Comparison of ENCODE assay signal across 23 cellular contexts in genomic region chr20:62678553-62678952, GRCh38. TPM values are rescaled to one million over a fixed set of nuclear protein-coding genes. Genes with fewer than 3 reads are reported as not detected.
A peak's percentile ranks its signal among the peaks of the same experiment; 100 is the strongest.
DNase-seq lines count a peak whose midpoint lies in the region; ATAC-seq and TF ChIP-seq lines count a peak whose summit lies in the region.
"Had no signal": no experiment of that assay in that cellular context is flagged by ENCODE, and none has a peak within 500 bp of the region (broad histone marks: within the 10 kb centered on the region; RNA-seq: fewer than 3 reads in every experiment).

No MANE protein-coding gene starts in this region.

- no TSS peak for BruUV-seq in PC-3 (replicated peaks; lab: Mats Ljungman, UMichigan)

- H3K27me3 ChIP-seq in PC-3 (ENCODE audit: low read length) (no peaks in the 10 kb centered on the region), smooth muscle cell (ENCODE audit: low read depth) (no peaks in the 10 kb centered on the region)
- H3K27me3 ChIP-seq: neural progenitor cell had no signal

- H3K79me2 ChIP-seq in PC-3 (ENCODE audit: low read length) (no peaks in the 10 kb centered on the region), smooth muscle cell (ENCODE audit: low read depth) (no peaks in the 10 kb centered on the region)

- H3F3A ChIP-seq in PC-3 (ENCODE audit: low read length, unreplicated experiment) (no peaks in the 10 kb centered on the region), smooth muscle cell (ENCODE audit: low read depth) (no peaks in the 10 kb centered on the region)

- H3K4me1 ChIP-seq in PC-3 (ENCODE audit: insufficient read depth, low read length) (peaks cover 8% of the 10 kb centered on the region; the same call in 1 of the 2 replicates), smooth muscle cell (ENCODE audit: low read depth) (no peaks in the 10 kb centered on the region)
- H3K4me1 ChIP-seq: neural progenitor cell had no signal

- H3K9me3 Mint-ChIP-seq in activated naive CD8-positive, alpha-beta T cell treated with anti-CD3 and anti-CD28 coated beads, Interleukin-2, amount 10 ng/mL, durations not matched to agents 7 days and 5 days: peaks cover 2% of the 10 kb centered on the region
- H3K9me3 Mint-ChIP-seq in activated naive CD8-positive, alpha-beta T cell treated with anti-CD3 and anti-CD28 coated beads for 36 hours: peaks cover 1% of the 10 kb centered on the region
- H3K9me3 Mint-ChIP-seq in activated T-cell treated with anti-CD3 and anti-CD28 coated beads, Interleukin-2, amount 50 U/mL, for 24 hours: no peaks in the 10 kb centered on the region
- H3K9me3 Mint-ChIP-seq: activated CD4-positive, alpha-beta memory T cell treated with anti-CD3 and anti-CD28 coated beads for 36 hours; activated T-cell treated with anti-CD3 and anti-CD28 coated beads, Interleukin-2, amount 50 U/mL, for 72 hours had no signal

- H3K9me3 ChIP-seq in PC-3 (ENCODE audit: low read length) (no peaks in the 10 kb centered on the region), smooth muscle cell (replicated peaks; ENCODE audit: low read depth) (no peaks in the 10 kb centered on the region)

- H3K9me2 ChIP-seq in PC-3 (replicated peaks; ENCODE audit: low read length): no peaks in the 10 kb centered on the region

- H3K9ac ChIP-seq in PC-3 (ENCODE audit: low read length) (no peak overlapping the region), smooth muscle cell (ENCODE audit: low read depth) (no peak overlapping the region)
- H3K9ac ChIP-seq: neural progenitor cell had no signal

- POLR2A ChIA-PET in activated naive CD8-positive, alpha-beta T cell treated with anti-CD3 and anti-CD28 coated beads, Interleukin-2, amount 10 ng/mL, durations not matched to agents 7 days and 5 days (lab: Charles Lee): no interaction called here
- POLR2A ChIA-PET in PC-3 (lab: Charles Lee; ENCODE audit: unreplicated experiment): no interaction called here

- H3K4me2 ChIP-seq in PC-3 (ENCODE audit: low read length) (no peak overlapping the region), smooth muscle cell (no peak overlapping the region)
- H3K4me2 ChIP-seq: neural progenitor cell had no signal

- H3K36me3 ChIP-seq in PC-3 (ENCODE audit: low read depth, low read length) (no peaks in the 10 kb centered on the region), smooth muscle cell (ENCODE audit: low read depth) (no peaks in the 10 kb centered on the region)
- H3K36me3 ChIP-seq: neural progenitor cell had no signal

- intact Hi-C loops in PC-3 (cut with micrococcal nuclease): no loop called here

- no peak for DNase-seq in activated naive CD8-positive, alpha-beta T cell treated with anti-CD3 and anti-CD28 coated beads, Interleukin-2, amount 10 ng/mL, durations not matched to agents 7 days and 5 days
- DNase-seq in activated naive CD8-positive, alpha-beta T cell treated with anti-CD3 and anti-CD28 coated beads for 36 hours: no peak
- DNase-seq in MV-4-11 (lab: John Stamatoyannopoulos, UW): peak; percentile 99
- peak; percentile 97 for DNase-seq in SKM-1 (lab: John Stamatoyannopoulos, UW; ENCODE audit: unreplicated experiment)
- no peak for DNase-seq in PC-3
- no peak for DNase-seq in smooth muscle cell (lab: John Stamatoyannopoulos, UW; ENCODE audit: unreplicated experiment)
- no peak for DNase-seq in activated T-cell treated with anti-CD3 and anti-CD28 coated beads, Interleukin-2, amount 50 U/mL, for 24 hours
- DNase-seq: activated CD4-positive, alpha-beta memory T cell treated with anti-CD3 and anti-CD28 coated beads for 36 hours; activated T-cell treated with anti-CD3 and anti-CD28 coated beads, Interleukin-2, amount 50 U/mL, for 72 hours; CD4-positive, alpha-beta memory T cell; DMS53; GOT3; immature natural killer cell; NCI-H1694 treated with DMSO at 0.1 percent for 48 hours; NCI-H345; small intestine; stimulated activated CD4-positive, alpha-beta T cell treated with anti-CD3 and anti-CD28 coated beads, Interleukin-4, amount 100 ng/mL, for 1 hour; T-helper 17 cell had no signal

- no peak overlapping the region for H3K27ac ChIP-seq in PC-3 (ENCODE audit: low read length)
- no peak overlapping the region for H3K27ac ChIP-seq in smooth muscle cell (ENCODE audit: low read depth)
- H3K27ac ChIP-seq: neural progenitor cell had no signal

- H3K27ac Mint-ChIP-seq in activated naive CD8-positive, alpha-beta T cell treated with anti-CD3 and anti-CD28 coated beads, Interleukin-2, amount 10 ng/mL, durations not matched to agents 7 days and 5 days: no peak overlapping the region
- H3K27ac Mint-ChIP-seq in activated naive CD8-positive, alpha-beta T cell treated with anti-CD3 and anti-CD28 coated beads for 36 hours: no peak overlapping the region
- H3K27ac Mint-ChIP-seq in activated T-cell treated with anti-CD3 and anti-CD28 coated beads, Interleukin-2, amount 50 U/mL, for 24 hours: no peak overlapping the region
- H3K27ac Mint-ChIP-seq: activated CD4-positive, alpha-beta memory T cell treated with anti-CD3 and anti-CD28 coated beads for 36 hours; activated naive CD4-positive, alpha-beta T cell treated with anti-CD3 and anti-CD28 coated beads, Interleukin-2, amount 50 U/mL, for 72 hours; activated T-cell treated with anti-CD3 and anti-CD28 coated beads, Interleukin-2, amount 50 U/mL, for 72 hours; neural progenitor cell; T-helper 17 cell had no signal

- H3K27me3 Mint-ChIP-seq in activated naive CD8-positive, alpha-beta T cell treated with anti-CD3 and anti-CD28 coated beads, Interleukin-2, amount 10 ng/mL, durations not matched to agents 7 days and 5 days: peaks cover 2% of the 10 kb centered on the region
- peaks cover 6% of the 10 kb centered on the region for H3K27me3 Mint-ChIP-seq in activated naive CD8-positive, alpha-beta T cell treated with anti-CD3 and anti-CD28 coated beads for 36 hours
- no peaks in the 10 kb centered on the region for H3K27me3 Mint-ChIP-seq in activated T-cell treated with anti-CD3 and anti-CD28 coated beads, Interleukin-2, amount 50 U/mL, for 24 hours
- H3K27me3 Mint-ChIP-seq: activated CD4-positive, alpha-beta memory T cell treated with anti-CD3 and anti-CD28 coated beads for 36 hours; CD4-positive, alpha-beta memory T cell had no signal

- H2AFZ ChIP-seq in PC-3 (ENCODE audit: low read length): no peak overlapping the region
- H2AFZ ChIP-seq in smooth muscle cell (ENCODE audit: low read depth): no peak overlapping the region
- H2AFZ ChIP-seq: neural progenitor cell had no signal

- H3K4me1 Mint-ChIP-seq in activated naive CD8-positive, alpha-beta T cell treated with anti-CD3 and anti-CD28 coated beads, Interleukin-2, amount 10 ng/mL, durations not matched to agents 7 days and 5 days: peaks cover 24% of the 10 kb centered on the region
- peaks cover 3% of the 10 kb centered on the region for H3K4me1 Mint-ChIP-seq in activated naive CD8-positive, alpha-beta T cell treated with anti-CD3 and anti-CD28 coated beads for 36 hours
- H3K4me1 Mint-ChIP-seq in activated T-cell treated with anti-CD3 and anti-CD28 coated beads, Interleukin-2, amount 50 U/mL, for 24 hours (ENCODE audit: low read depth): peaks cover 3% of the 10 kb centered on the region

- WGBS in smooth muscle cell (ENCODE audit: low lambda C conversion rate): 86% methylated on average over 9 of the region's 9 CpGs

- no peak for TF ChIP-seq CTCF in PC-3 (conservative IDR thresholded peaks at IDR 0.05; ENCODE audit: low read depth, low read length)
- TF ChIP-seq CTCF in smooth muscle cell (IDR thresholded peaks at IDR 0.05; ENCODE audit: borderline replicate concordance, insufficient read depth, poor library complexity, severe bottlenecking): no peak

- ATAC-seq in activated naive CD8-positive, alpha-beta T cell treated with anti-CD3 and anti-CD28 coated beads, Interleukin-2, amount 10 ng/mL, durations not matched to agents 7 days and 5 days (ENCODE audit: low read depth): peak; percentile 56
- ATAC-seq in PC-3: no peak
- ATAC-seq in HG03135 (IDR thresholded peaks at IDR 0.05; ENCODE audit: unreplicated experiment): no peak
- ATAC-seq: activated naive CD4-positive, alpha-beta T cell treated with anti-CD3 and anti-CD28 coated beads, Interleukin-2, amount 50 U/mL, for 72 hours; activated T-cell treated with anti-CD3 and anti-CD28 coated beads, Interleukin-2, amount 50 U/mL, for 72 hours; Right ventricle myocardium inferior; T-helper 17 cell had no signal

- H3K36me3 Mint-ChIP-seq in activated naive CD8-positive, alpha-beta T cell treated with anti-CD3 and anti-CD28 coated beads, Interleukin-2, amount 10 ng/mL, durations not matched to agents 7 days and 5 days: peaks cover 20% of the 10 kb centered on the region
- H3K36me3 Mint-ChIP-seq in activated naive CD8-positive, alpha-beta T cell treated with anti-CD3 and anti-CD28 coated beads for 36 hours: no peaks in the 10 kb centered on the region
- no peaks in the 10 kb centered on the region for H3K36me3 Mint-ChIP-seq in activated T-cell treated with anti-CD3 and anti-CD28 coated beads, Interleukin-2, amount 50 U/mL, for 24 hours (ENCODE audit: low read depth)
- H3K36me3 Mint-ChIP-seq: activated CD4-positive, alpha-beta memory T cell treated with anti-CD3 and anti-CD28 coated beads for 36 hours; activated naive CD4-positive, alpha-beta T cell treated with anti-CD3 and anti-CD28 coated beads, Interleukin-2, amount 50 U/mL, for 72 hours; immature natural killer cell; neural progenitor cell had no signal

- H3K4me3 ChIP-seq in PC-3 (ENCODE audit: low read length): no peak overlapping the region
- no peak overlapping the region for H3K4me3 ChIP-seq in smooth muscle cell
- H3K4me3 ChIP-seq: neural progenitor cell had no signal

- CTCF ChIA-PET in PC-3 (lab: Charles Lee): interaction anchor here (1.3 kb wide), 1 partner anchor 26 kb away, joined by 9 read pairs; no protein-coding TSS in a partner anchor

- H4K20me1 ChIP-seq in PC-3 (ENCODE audit: low read length) (no peaks in the 10 kb centered on the region), smooth muscle cell (ENCODE audit: low read depth) (no peaks in the 10 kb centered on the region)

- no peak overlapping the region for H3K4me3 Mint-ChIP-seq in activated naive CD8-positive, alpha-beta T cell treated with anti-CD3 and anti-CD28 coated beads, Interleukin-2, amount 10 ng/mL, durations not matched to agents 7 days and 5 days
- H3K4me3 Mint-ChIP-seq in activated naive CD8-positive, alpha-beta T cell treated with anti-CD3 and anti-CD28 coated beads for 36 hours: no peak overlapping the region
- H3K4me3 Mint-ChIP-seq in activated T-cell treated with anti-CD3 and anti-CD28 coated beads, Interleukin-2, amount 50 U/mL, for 24 hours: no peak overlapping the region
- H3K4me3 Mint-ChIP-seq: activated CD4-positive, alpha-beta memory T cell treated with anti-CD3 and anti-CD28 coated beads for 36 hours; activated T-cell treated with anti-CD3 and anti-CD28 coated beads, Interleukin-2, amount 50 U/mL, for 72 hours; CD4-positive, alpha-beta memory T cell; immature natural killer cell; neural progenitor cell; T-helper 17 cell had no signal

RNA-seq across cellular contexts. Expression of gene NTSR1, which starts 30.1 kb away (rescaled TPM):
- under 1 TPM; 0.33 to 0.37 TPM for total RNA-seq in activated naive CD8-positive, alpha-beta T cell treated with anti-CD3 and anti-CD28 coated beads, Interleukin-2, amount 10 ng/mL, durations not matched to agents 7 days and 5 days
- not detected for total RNA-seq in activated naive CD8-positive, alpha-beta T cell treated with anti-CD3 and anti-CD28 coated beads for 36 hours
- total RNA-seq in PC-3 (2014; rRNA removed): 7.8 and 10.6 TPM in 2 replicates
- 0.09 TPM in 1 of 2 replicates, not detected in the other for total RNA-seq in smooth muscle cell
- 0.28 TPM in 1 of 2 replicates, not detected in the other for polyA plus RNA-seq in smooth muscle cell
- total RNA-seq: activated CD4-positive, alpha-beta memory T cell treated with anti-CD3 and anti-CD28 coated beads for 36 hours; activated naive CD4-positive, alpha-beta T cell treated with anti-CD3 and anti-CD28 coated beads, Interleukin-2, amount 50 U/mL, for 72 hours; activated T-cell treated with anti-CD3 and anti-CD28 coated beads, Interleukin-2, amount 50 U/mL, for 72 hours; Right ventricle myocardium inferior; ureter had no signal
- polyA plus RNA-seq: CD4-positive, alpha-beta memory T cell; immature natural killer cell had no signal

RNA-seq across cellular contexts. Expression of gene SLCO4A1, which starts 36.2 kb away (rescaled TPM):
- total RNA-seq in activated naive CD8-positive, alpha-beta T cell treated with anti-CD3 and anti-CD28 coated beads, Interleukin-2, amount 10 ng/mL, durations not matched to agents 7 days and 5 days: 10 to 100 TPM; 57.5 to 61.9 TPM
- total RNA-seq in activated naive CD8-positive, alpha-beta T cell treated with anti-CD3 and anti-CD28 coated beads for 36 hours: 10 to 100 TPM; 55.0 to 56.9 TPM
- 161 and 162 TPM in 2 replicates for total RNA-seq in PC-3 (2014; rRNA removed)
- 0.18 and 0.81 TPM in 2 replicates for total RNA-seq in smooth muscle cell
- 1.4 and 1.7 TPM in 2 replicates for polyA plus RNA-seq in smooth muscle cell

Comparison
In these comparisons a context has a peak if more than half of its experiments do, and no peak if none do; other contexts are left out.
1. DNase-seq: peak in MV-4-11 (single experiment) and SKM-1 (single experiment); none in activated naive CD8-positive, alpha-beta T cell treated with anti-CD3 and anti-CD28 coated beads, Interleukin-2, amount 10 ng/mL, durations not matched to agents 7 days and 5 days (single experiment), activated naive CD8-positive, alpha-beta T cell treated with anti-CD3 and anti-CD28 coated beads for 36 hours (single experiment), PC-3 (single experiment), smooth muscle cell (single experiment) and activated T-cell treated with anti-CD3 and anti-CD28 coated beads, Interleukin-2, amount 50 U/mL, for 24 hours (single experiment).
2. RNA of gene SLCO4A1, which starts 36.2 kb away (total RNA-seq): 161 to 162 TPM in PC-3, 57.5 to 61.9 TPM in activated naive CD8-positive, alpha-beta T cell treated with anti-CD3 and anti-CD28 coated beads, Interleukin-2, amount 10 ng/mL, durations not matched to agents 7 days and 5 days and 55.0 to 56.9 TPM in activated naive CD8-positive, alpha-beta T cell treated with anti-CD3 and anti-CD28 coated beads for 36 hours; 0.18 to 0.81 TPM in smooth muscle cell; every median in the first group is over 10 times any median in the second.